Comparison of ENCODE assay signal across 21 cellular contexts in genomic region chr1:30409476-30410152, GRCh38.
A peak's percentile ranks its signal among the peaks of the same experiment; 100 is the strongest.
DNase-seq lines count a peak whose midpoint lies in the region; ATAC-seq, FAIRE-seq and TF ChIP-seq lines count a peak whose summit lies in the region.
"Had no signal": no experiment of that assay in that cellular context is flagged by ENCODE, and none has a peak within 500 bp of the region (broad histone marks: within the 10 kb centered on the region; RNA-seq: fewer than 3 reads in every experiment).

No MANE protein-coding gene starts in this region.

- peaks cover 41% of the 10 kb centered on the region for H3K27me3 Mint-ChIP-seq in type B pancreatic cell

- peaks cover 20% of the 10 kb centered on the region for H3K4me1 Mint-ChIP-seq in type B pancreatic cell (ENCODE audit: unreplicated experiment)
- H3K4me1 Mint-ChIP-seq: memory B cell; stimulated activated effector memory CD8-positive, alpha-beta T cell treated with anti-CD3 and anti-CD28 coated beads, Interleukin-12 subunit alpha, Interleukin-12 subunit beta, amount 100 ng/mL, for 72 hours had no signal

- no peaks in the 10 kb centered on the region for H3K9me3 Mint-ChIP-seq in type B pancreatic cell
- H3K9me3 Mint-ChIP-seq: memory B cell; naive thymus-derived CD8-positive, alpha-beta T cell; stimulated activated effector memory CD8-positive, alpha-beta T cell treated with anti-CD3 and anti-CD28 coated beads, Interleukin-12 subunit alpha, Interleukin-12 subunit beta, amount 100 ng/mL, for 72 hours had no signal

- no peaks in the 10 kb centered on the region for H3K27me3 ChIP-seq in Peyer's patch
- H3K27me3 ChIP-seq in small intestine (ENCODE audit: control insufficient read depth in 2 of 2, insufficient read depth in 2 of 2, low read length in 2 of 2): peaks cover 0 to 4% of the 10 kb centered on the region in 2 donors
- H3K27me3 ChIP-seq in right cardiac atrium (ENCODE audit: control insufficient read depth, insufficient read depth): no peaks in the 10 kb centered on the region

- TF ChIP-seq CTCF in Peyer's patch (IDR thresholded peaks at IDR 0.05) (no peak), type B pancreatic cell (conservative IDR thresholded peaks at IDR 0.05) (no peak)

- H3K36me3 Mint-ChIP-seq in type B pancreatic cell: no peaks in the 10 kb centered on the region
- H3K36me3 Mint-ChIP-seq: memory B cell; naive thymus-derived CD8-positive, alpha-beta T cell; stimulated activated effector memory CD8-positive, alpha-beta T cell treated with anti-CD3 and anti-CD28 coated beads, Interleukin-12 subunit alpha, Interleukin-12 subunit beta, amount 100 ng/mL, for 72 hours had no signal

- H3K27ac ChIP-seq in Peyer's patch (no peak overlapping the region), small intestine (ENCODE audit: low read depth in 1 of 2, low read length in 1 of 2) (no peak overlapping the region), right cardiac atrium (ENCODE audit: low read length) (no peak overlapping the region)
- H3K27ac ChIP-seq: A549, tibial artery had no signal

- no peak overlapping the region for H3K4me3 Mint-ChIP-seq in type B pancreatic cell
- H3K4me3 Mint-ChIP-seq: memory B cell; naive thymus-derived CD8-positive, alpha-beta T cell; stimulated activated effector memory CD8-positive, alpha-beta T cell treated with anti-CD3 and anti-CD28 coated beads, Interleukin-12 subunit alpha, Interleukin-12 subunit beta, amount 100 ng/mL, for 72 hours had no signal

- intact Hi-C loops in Right ventricle myocardium inferior (cut with DNase I): loop anchor here (5.0 kb wide), 1 partner anchor 1017 kb away; no protein-coding TSS in a partner anchor
- intact Hi-C loops in right cardiac atrium (cut with DNase I): no loop called here

- no peaks in the 10 kb centered on the region for H3K36me3 ChIP-seq in Peyer's patch
- no peaks in the 10 kb centered on the region for H3K36me3 ChIP-seq in small intestine (ENCODE audit: control insufficient read depth in 2 of 2, insufficient read depth in 2 of 2, low read length in 2 of 2)
- H3K36me3 ChIP-seq: tibial artery had no signal

- DNase-seq in activated CD8-positive, alpha-beta memory T cell treated with anti-CD3 and anti-CD28 coated beads for 24 hours: peak; percentile 5
- no peak for DNase-seq in activated CD8-positive, alpha-beta memory T cell treated with anti-CD3 and anti-CD28 coated beads, Interleukin-2, amount 50 U/mL, for 4 hours
- peak in 2 of 3 donors; percentile 13 to 25 for DNase-seq in Peyer's patch
- DNase-seq in islet precursor cell: peak; percentile 42
- DNase-seq in type B pancreatic cell (ENCODE audit: extremely low spot score, unreplicated experiment): peak; percentile 37
- DNase-seq in small intestine: no peak
- DNase-seq in Right ventricle myocardium inferior (ENCODE audit: missing footprints): no peak
- no peak for DNase-seq in right cardiac atrium
- DNase-seq: DMS153, hypothalamus, kidney, NCI-H226, SHP77 treated with DMSO at 0.1 percent for 48 hours, T-helper 1 cell had no signal

- no peak for TF ChIP-seq POLR2A in Peyer's patch (IDR thresholded peaks at IDR 0.05)

- no peak for FAIRE-seq in small intestine (lab: Jason Lieb, UNC)
- FAIRE-seq: A549, endometrium, HepG2, kidney had no signal

- H3K9me3 ChIP-seq in Peyer's patch (no peaks in the 10 kb centered on the region), small intestine (ENCODE audit: control insufficient read depth, low read depth) (no peaks in the 10 kb centered on the region), right cardiac atrium (ENCODE audit: control insufficient read depth, low read length) (no peaks in the 10 kb centered on the region)
- H3K9me3 ChIP-seq: A549, tibial artery had no signal

- no peaks in the 10 kb centered on the region for H3K4me1 ChIP-seq in Peyer's patch
- H3K4me1 ChIP-seq in small intestine (ENCODE audit: control insufficient read depth in 2 of 2, insufficient read depth in 1 of 2, low read depth in 1 of 2, low read length in 1 of 2): no peaks in the 10 kb centered on the region
- no peaks in the 10 kb centered on the region for H3K4me1 ChIP-seq in right cardiac atrium (ENCODE audit: control insufficient read depth, insufficient read depth, low read length)
- H3K4me1 ChIP-seq: A549, tibial artery had no signal

- H3K27ac Mint-ChIP-seq in type B pancreatic cell: no peak overlapping the region
- H3K27ac Mint-ChIP-seq: memory B cell; naive thymus-derived CD8-positive, alpha-beta T cell; stimulated activated effector memory CD8-positive, alpha-beta T cell treated with anti-CD3 and anti-CD28 coated beads, Interleukin-12 subunit alpha, Interleukin-12 subunit beta, amount 100 ng/mL, for 72 hours had no signal

- WGBS in small intestine, 3 donors: 81 to 87% (median 84%) methylated on average over 5 of the region's 5 CpGs
- 77% methylated on average over 5 of the region's 5 CpGs for WGBS in right cardiac atrium

- no peak for ATAC-seq in Right ventricle myocardium inferior
- no peak for ATAC-seq in right cardiac atrium
- ATAC-seq: naive thymus-derived CD8-positive, alpha-beta T cell; stimulated activated effector memory CD8-positive, alpha-beta T cell treated with anti-CD3 and anti-CD28 coated beads, Interleukin-12 subunit alpha, Interleukin-12 subunit beta, amount 100 ng/mL, for 72 hours had no signal

- H3K4me3 ChIP-seq in Peyer's patch (no peak overlapping the region), small intestine (ENCODE audit: low read depth in 1 of 2, low read length in 2 of 2) (no peak overlapping the region), right cardiac atrium (ENCODE audit: low read length) (no peak overlapping the region)
- H3K4me3 ChIP-seq: A549, tibial artery had no signal

Comparison
In these comparisons a context has a peak if more than half of its experiments do, and no peak if none do; other contexts are left out.
1. DNase-seq: peak in activated CD8-positive, alpha-beta memory T cell treated with anti-CD3 and anti-CD28 coated beads for 24 hours (single experiment), Peyer's patch (2 of 3), islet precursor cell (single experiment) and type B pancreatic cell (single experiment); none in activated CD8-positive, alpha-beta memory T cell treated with anti-CD3 and anti-CD28 coated beads, Interleukin-2, amount 50 U/mL, for 4 hours (single experiment), small intestine (single experiment), Right ventricle myocardium inferior (single experiment) and right cardiac atrium (0 of 3).